9 cellular contexts compared by ENCODE assay signal in the genomic region with DNA sequence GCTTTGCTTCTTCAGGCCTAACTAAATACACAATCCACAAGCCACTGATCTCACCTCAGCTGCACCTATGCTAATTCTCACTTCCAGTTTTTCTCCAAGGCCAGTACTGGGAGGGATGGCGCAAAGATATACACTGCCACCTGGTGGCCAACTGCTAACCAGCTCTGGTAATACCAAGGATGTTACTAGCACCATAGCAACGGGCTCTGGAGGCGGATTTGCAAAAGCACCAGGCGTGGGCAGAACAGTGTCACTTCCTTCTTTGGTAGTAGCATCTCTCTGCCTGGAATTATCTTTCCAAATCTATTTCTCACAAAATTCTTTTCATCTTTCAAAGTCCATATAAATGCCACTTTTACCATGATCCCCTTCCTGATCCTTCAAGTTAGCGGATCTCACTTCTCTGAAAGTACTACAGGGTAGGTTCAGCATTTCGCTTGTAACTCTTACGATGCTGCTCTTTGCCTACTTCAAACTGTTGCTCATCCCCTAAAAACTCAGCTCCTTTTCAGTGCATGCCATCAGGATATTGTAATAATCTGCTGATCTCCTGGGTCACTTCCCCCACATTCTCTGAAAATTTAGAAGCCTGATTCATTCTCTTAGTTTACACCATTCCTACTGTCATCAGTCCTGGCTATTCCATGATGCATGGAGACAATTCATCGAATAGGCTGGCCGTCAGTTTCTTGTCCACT. TPM values are rescaled to one million over a fixed set of nuclear protein-coding genes. Genes with fewer than 3 reads are reported as not detected.
DNase-seq lines count a peak whose midpoint lies in the region; ATAC-seq and TF ChIP-seq lines count a peak whose summit lies in the region.
"Had no signal": no experiment of that assay in that cellular context is flagged by ENCODE, and none has a peak within 500 bp of the region (broad histone marks: within the 10 kb centered on the region; RNA-seq: fewer than 3 reads in every experiment).

No MANE protein-coding gene starts in this region.

- TF ChIP-seq POLR2A in lower leg skin (IDR thresholded peaks at IDR 0.05), result no peak

- 0 out of 2 replicates have a peak overlapping the region, but pooled peaks have one; percentile 35 for H3K4me2 ChIP-seq in BLaER1

- H3K4me3 ChIP-seq in BLaER1, result no peak overlapping the region
- no peak overlapping the region for H3K4me3 ChIP-seq in lower leg skin (ENCODE audit: low read depth, poor library complexity, severe bottlenecking)

- no peaks in the 10 kb centered on the region for H3K27me3 ChIP-seq in BLaER1

- no peak overlapping the region for H3K27ac Mint-ChIP-seq in chondrocyte (ENCODE audit: unreplicated experiment)

- no peak overlapping the region for H3K27ac ChIP-seq in BLaER1

- H4K20me1 ChIP-seq in BLaER1, result no peaks in the 10 kb centered on the region

- TF ChIP-seq CTCF in chondrocyte (IDR thresholded peaks at IDR 0.05) (peak; percentile 93), lower leg skin (IDR thresholded peaks at IDR 0.05) (peak in 1 of 3 donors; percentile 74)

- intact Hi-C loops in lower leg skin (cut with DNase I; ENCODE audit: low total_unique reads), result loop anchor here (5.0 to 10.0 kb wide), 2 partner anchors 61 to 133 kb away; a partner anchor contains a TSS

- H3K9me3 ChIP-seq in BLaER1, result peaks cover 17% of the 10 kb centered on the region

- H3K4me3 Mint-ChIP-seq in chondrocyte (ENCODE audit: unreplicated experiment), result no peak overlapping the region
- H3K4me3 Mint-ChIP-seq: activated naive CD8-positive, alpha-beta T cell had no signal

- H3K36me3 ChIP-seq in BLaER1, result no peaks in the 10 kb centered on the region

- 32 to 41% methylated on average over 9 of the region's 9 CpGs for WGBS in lower leg skin, 2 donors

- DNase-seq in NCI-H226, result peak; percentile 84
- peak; percentile 76 for DNase-seq in activated CD4-positive, alpha-beta T cell treated with anti-CD3 and anti-CD28 coated beads for 1 hour
- no peak for DNase-seq in chondrocyte (ENCODE audit: low spot score)
- peak; percentile 84 to 95 for DNase-seq in lower leg skin (ENCODE audit: low spot score in 2 of 2)
- peak; percentile 51 to 64 (median 61) for DNase-seq in stimulated activated CD4-positive, alpha-beta T cell treated with anti-CD3 and anti-CD28 coated beads, TNF-alpha, amount 100 ng/mL, for 1 hour (ENCODE audit: low read depth in 3 of 3, low spot score in 1 of 3)

- H3K4me1 ChIP-seq in BLaER1, result peaks cover 34% of the 10 kb centered on the region

- ATAC-seq in GM19043 (IDR thresholded peaks at IDR 0.05; ENCODE audit: low read depth, unreplicated experiment) (peak; percentile 97), HG03196 (IDR thresholded peaks at IDR 0.05; ENCODE audit: unreplicated experiment) (peak; percentile 96)

- peaks cover 4% of the 10 kb centered on the region for H3K9me3 Mint-ChIP-seq in chondrocyte (ENCODE audit: low read depth)

- H3K9ac ChIP-seq in BLaER1, result no peak overlapping the region

- H3K27me3 Mint-ChIP-seq in chondrocyte (ENCODE audit: low read depth), result no peaks in the 10 kb centered on the region
- H3K27me3 Mint-ChIP-seq: activated naive CD8-positive, alpha-beta T cell had no signal

- no peaks in the 10 kb centered on the region for H3K4me1 Mint-ChIP-seq in chondrocyte (ENCODE audit: low read depth)

- H3K36me3 Mint-ChIP-seq in chondrocyte (ENCODE audit: low read depth), result peaks cover 6% of the 10 kb centered on the region

RNA-seq across cellular contexts. Expression of a gene that starts 37.1 kb away (rescaled TPM):
- total RNA-seq in chondrocyte (21.1 to 24.0 TPM (median 23.4 TPM) in 3 replicates), lower leg skin (10 to 100 TPM; 19.4 to 27.2 (median 23.5) TPM)

RNA-seq across cellular contexts. Expression of a gene that starts 59.4 kb away (rescaled TPM):
- total RNA-seq in chondrocyte (28.6 to 82.7 TPM (median 75.2 TPM) in 3 replicates), lower leg skin (10 to 100 TPM in 2 of 4 donors, 1 to 10 TPM in 2; 6.8 to 38.7 (median 11.3) TPM)
